In genomic region chr9:72915659-72916058, GRCh38 we compare ENCODE assay signal across 26 cellular contexts.
"Had no signal": no experiment of that assay in that cellular context is flagged by ENCODE, and none has a peak within 500 bp of the region (broad histone marks: within the 10 kb centered on the region; RNA-seq: fewer than 3 reads in every experiment).

No MANE protein-coding gene starts in this region.

- H3K4me3 ChIP-seq: stomach, suprapubic skin, testis, thoracic aorta, thyroid gland, tibial artery, tibial nerve, transverse colon, upper lobe of left lung, upper lobe of right lung had no signal

- DNase-seq: stimulated activated CD4-positive, alpha-beta T cell treated with anti-CD3 and anti-CD28 coated beads, Interleukin-2, amount 100 ng/mL, for 24 hours; stimulated activated CD4-positive, alpha-beta T cell treated with anti-CD3 and anti-CD28 coated beads, Interleukin-2, amount 100 ng/mL, for 48 hours; stimulated activated CD4-positive, alpha-beta T cell treated with anti-CD3 and anti-CD28 coated beads, Interleukin-4, amount 100 ng/mL, for 1 hour; stimulated activated CD4-positive, alpha-beta T cell treated with anti-CD3 and anti-CD28 coated beads, Interleukin-4, amount 100 ng/mL, for 24 hours; stimulated activated CD4-positive, alpha-beta T cell treated with anti-CD3 and anti-CD28 coated beads, Interleukin-4, amount 100 ng/mL, for 4 hours; stimulated activated CD8-positive, alpha-beta memory T cell treated with anti-CD3 and anti-CD28 coated beads, Interleukin-4, amount 100 ng/mL, for 48 hours; stimulated activated naive B cell treated with anti-CD40 and anti-IgM and Interleukin-4, amounts not matched to agents 10 μg/mL and 1 μg/mL and 100 μg/mL, for 72 hours; stimulated activated naive CD4-positive, alpha-beta T cell; stimulated activated naive CD4-positive, alpha-beta T cell treated with Interleukin-2 at 50 U/mL for 16 hours; stimulated activated naive CD8-positive, alpha-beta T cell treated with anti-CD3 and anti-CD28 coated beads, Interleukin-15, amount 100 ng/mL, for 72 hours; stimulated activated naive CD8-positive, alpha-beta T cell treated with anti-CD3 and anti-CD28 coated beads, Interleukin-15, Interleukin-2, amounts not matched to agents 100 U/mL and 50 U/mL, for 24 hours; stomach; substantia nigra; testis; thyroid gland; tibial artery; transverse colon; trophoblast cell; upper lobe of left lung; upper lobe of right lung had no signal

- H3K4me1 ChIP-seq: suprapubic skin, transverse colon had no signal

- H3K27me3 ChIP-seq: stomach, suprapubic skin, testis, thyroid gland, tibial artery, tibial nerve, transverse colon, upper lobe of left lung, upper lobe of right lung had no signal

- FAIRE-seq: urothelium cell line had no signal

- H3K27ac ChIP-seq: stomach, suprapubic skin, thoracic aorta, thyroid gland, tibial artery, transverse colon, upper lobe of left lung, upper lobe of right lung had no signal

- H3K9me3 ChIP-seq: stomach, suprapubic skin, testis, thoracic aorta, thyroid gland, tibial artery, tibial nerve, transverse colon, upper lobe of left lung, upper lobe of right lung had no signal

- ATAC-seq: stimulated activated effector memory CD8-positive, alpha-beta T cell treated with anti-CD3 and anti-CD28 coated beads, Interleukin-12 subunit alpha, Interleukin-12 subunit beta, amount 100 ng/mL, for 72 hours; stimulated activated memory B cell treated with anti-CD40 and anti-IgM and Interleukin-4, amounts not matched to agents 10 μg/mL and 1 μg/mL and 100 μg/mL, for 72 hours; stimulated activated naive B cell treated with anti-CD40 and anti-IgM and Interleukin-4, amounts not matched to agents 10 μg/mL and 1 μg/mL and 100 μg/mL, for 72 hours; stimulated activated naive CD8-positive, alpha-beta T cell treated with anti-CD3 and anti-CD28 coated beads, Interleukin-15, amount 100 ng/mL, for 72 hours; stimulated activated naive CD8-positive, alpha-beta T cell treated with anti-CD3 and anti-CD28 coated beads, Interleukin-15, Interleukin-2, amounts not matched to agents 100 U/mL and 50 U/mL, for 24 hours; upper lobe of right lung had no signal
